Comparison of ENCODE assay signal across 1 cellular context in the genomic region with DNA sequence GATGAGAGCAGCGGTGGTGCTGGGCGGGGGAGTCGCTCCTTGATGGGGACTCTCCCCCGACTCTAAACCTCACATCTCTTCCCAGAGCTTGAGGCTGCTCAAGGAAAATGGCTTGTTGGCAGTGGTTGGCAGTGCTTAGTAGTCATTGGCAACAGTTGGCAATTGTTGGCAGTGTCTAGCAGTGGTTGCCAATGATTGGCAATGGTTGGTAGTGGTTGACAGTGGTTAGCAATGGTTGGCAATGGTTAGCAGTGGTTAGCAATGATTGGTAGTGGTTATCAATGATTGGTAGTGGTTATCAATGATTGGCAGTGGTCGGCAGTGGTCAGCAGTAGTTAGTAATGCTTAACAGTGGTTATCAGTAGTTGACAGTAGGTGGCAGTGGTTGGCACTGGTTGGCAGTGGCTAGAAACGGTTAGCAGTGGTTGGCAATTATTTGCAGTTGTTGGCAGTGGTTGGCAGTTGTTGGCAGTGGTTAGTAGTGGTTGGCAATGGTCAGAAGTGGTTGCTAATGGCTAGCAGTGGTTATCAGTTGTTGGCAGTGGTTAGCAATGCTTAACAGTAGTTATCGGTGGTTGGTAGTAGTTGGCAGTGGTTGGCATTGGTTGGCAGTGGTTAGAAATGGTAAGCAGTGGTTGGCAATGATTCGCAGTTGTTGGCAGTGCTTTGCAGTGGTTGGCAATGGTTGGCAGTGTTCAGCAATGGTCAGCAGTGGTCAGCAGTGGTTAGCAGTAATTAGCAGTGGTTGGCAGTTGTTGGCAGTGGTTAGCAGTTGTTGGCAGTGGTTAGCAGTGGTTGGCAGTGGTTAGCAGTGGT.
TF ChIP-seq lines count a peak whose summit lies in the region.

No MANE protein-coding gene starts in this region.

TF ChIP-seq in HCT116, 20 proteins besides CTCF, POLR2A, EP300 and RAD21 (continued from another document):
- TF ChIP-seq, protein P1, sequence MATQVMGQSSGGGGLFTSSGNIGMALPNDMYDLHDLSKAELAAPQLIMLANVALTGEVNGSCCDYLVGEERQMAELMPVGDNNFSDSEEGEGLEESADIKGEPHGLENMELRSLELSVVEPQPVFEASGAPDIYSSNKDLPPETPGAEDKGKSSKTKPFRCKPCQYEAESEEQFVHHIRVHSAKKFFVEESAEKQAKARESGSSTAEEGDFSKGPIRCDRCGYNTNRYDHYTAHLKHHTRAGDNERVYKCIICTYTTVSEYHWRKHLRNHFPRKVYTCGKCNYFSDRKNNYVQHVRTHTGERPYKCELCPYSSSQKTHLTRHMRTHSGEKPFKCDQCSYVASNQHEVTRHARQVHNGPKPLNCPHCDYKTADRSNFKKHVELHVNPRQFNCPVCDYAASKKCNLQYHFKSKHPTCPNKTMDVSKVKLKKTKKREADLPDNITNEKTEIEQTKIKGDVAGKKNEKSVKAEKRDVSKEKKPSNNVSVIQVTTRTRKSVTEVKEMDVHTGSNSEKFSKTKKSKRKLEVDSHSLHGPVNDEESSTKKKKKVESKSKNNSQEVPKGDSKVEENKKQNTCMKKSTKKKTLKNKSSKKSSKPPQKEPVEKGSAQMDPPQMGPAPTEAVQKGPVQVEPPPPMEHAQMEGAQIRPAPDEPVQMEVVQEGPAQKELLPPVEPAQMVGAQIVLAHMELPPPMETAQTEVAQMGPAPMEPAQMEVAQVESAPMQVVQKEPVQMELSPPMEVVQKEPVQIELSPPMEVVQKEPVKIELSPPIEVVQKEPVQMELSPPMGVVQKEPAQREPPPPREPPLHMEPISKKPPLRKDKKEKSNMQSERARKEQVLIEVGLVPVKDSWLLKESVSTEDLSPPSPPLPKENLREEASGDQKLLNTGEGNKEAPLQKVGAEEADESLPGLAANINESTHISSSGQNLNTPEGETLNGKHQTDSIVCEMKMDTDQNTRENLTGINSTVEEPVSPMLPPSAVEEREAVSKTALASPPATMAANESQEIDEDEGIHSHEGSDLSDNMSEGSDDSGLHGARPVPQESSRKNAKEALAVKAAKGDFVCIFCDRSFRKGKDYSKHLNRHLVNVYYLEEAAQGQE (IDR thresholded peaks at IDR 0.05; ENCODE audit: low read depth): no peak
